19 cellular contexts compared by ENCODE assay signal in genomic region chr1:22030473-22030872, GRCh38. TPM values are rescaled to one million over a fixed set of nuclear protein-coding genes. Genes with fewer than 3 reads are reported as not detected.
A peak's percentile ranks its signal among the peaks of the same experiment; 100 is the strongest.
DNase-seq lines count a peak whose midpoint lies in the region; ATAC-seq and TF ChIP-seq lines count a peak whose summit lies in the region.
"Had no signal": no experiment of that assay in that cellular context is flagged by ENCODE, and none has a peak within 500 bp of the region (broad histone marks: within the 10 kb centered on the region; RNA-seq: fewer than 3 reads in every experiment).

No MANE protein-coding gene starts in this region.

- H3K4me1 Mint-ChIP-seq in CD4-positive, CD25-positive, alpha-beta regulatory T cell, result peaks cover 5 to 64% (median 29%) of the 10 kb centered on the region in 4 donors
- peaks cover 61% of the 10 kb centered on the region for H3K4me1 Mint-ChIP-seq in CD8-positive, alpha-beta T cell (ENCODE audit: low read depth)
- peaks cover 43% of the 10 kb centered on the region for H3K4me1 Mint-ChIP-seq in dendritic cell treated with granulocyte-macrophage colony-stimulating factor and Interleukin-4, amounts not matched to agents 40 ng/mL and 50 ng/mL, for 4 days (ENCODE audit: low read depth)
- H3K4me1 Mint-ChIP-seq in activated T-cell treated with anti-CD3 and anti-CD28 coated beads, Interleukin-2, amount 50 U/mL, for 72 hours (ENCODE audit: low read depth), result peaks cover 63% of the 10 kb centered on the region

- no peak for DNase-seq in CD4-positive, CD25-positive, alpha-beta regulatory T cell
- DNase-seq in CD8-positive, alpha-beta T cell, result no peak
- DNase-seq in UCSD-AML1 (lab: John Stamatoyannopoulos, UW; ENCODE audit: unreplicated experiment) (no peak), NCI-H524 treated with DMSO at 0.1 percent for 48 hours (lab: John Stamatoyannopoulos, UW) (no peak)
- DNase-seq in activated T-cell treated with anti-CD3 and anti-CD28 coated beads, Interleukin-2, amount 50 U/mL, for 72 hours, result no peak
- DNase-seq: DMS53, IMR-90, Kasumi-1, NCI-H2029, NCI-H2171 treated with DMSO at 0.1 percent for 48 hours, SHP77 treated with DMSO at 0.1 percent for 48 hours had no signal

- H3K79me2 ChIP-seq in parathyroid adenoma, result no peaks in the 10 kb centered on the region

- peaks cover 4% of the 10 kb centered on the region for H3K27me3 Mint-ChIP-seq in CD4-positive, CD25-positive, alpha-beta regulatory T cell
- H3K27me3 Mint-ChIP-seq in CD8-positive, alpha-beta T cell (ENCODE audit: low read depth), result no peaks in the 10 kb centered on the region
- H3K27me3 Mint-ChIP-seq in dendritic cell treated with granulocyte-macrophage colony-stimulating factor and Interleukin-4, amounts not matched to agents 40 ng/mL and 50 ng/mL, for 4 days, result no peaks in the 10 kb centered on the region
- H3K27me3 Mint-ChIP-seq in activated T-cell treated with anti-CD3 and anti-CD28 coated beads, Interleukin-2, amount 50 U/mL, for 72 hours (ENCODE audit: low read depth), result no peaks in the 10 kb centered on the region

- no peaks in the 10 kb centered on the region for H3K9me3 ChIP-seq in CD4-positive, CD25-positive, alpha-beta regulatory T cell (ENCODE audit: control insufficient read depth in 2 of 2, low read length in 2 of 2)
- H3K9me3 ChIP-seq in CD8-positive, alpha-beta T cell (ENCODE audit: low read length), result no peaks in the 10 kb centered on the region
- no peaks in the 10 kb centered on the region for H3K9me3 ChIP-seq in parathyroid adenoma (ENCODE audit: control insufficient read depth, low read length)
- H3K9me3 ChIP-seq: HAP-1 had no signal

- H3K27ac ChIP-seq in CD4-positive, CD25-positive, alpha-beta regulatory T cell (ENCODE audit: insufficient read depth, low read length, poor library complexity, severe bottlenecking), result no peak overlapping the region
- no peak overlapping the region for H3K27ac ChIP-seq in CD8-positive, alpha-beta T cell (ENCODE audit: low read depth, low read length)
- H3K27ac ChIP-seq in parathyroid adenoma, result no peak overlapping the region

- TF ChIP-seq CTCF in CD8-positive, alpha-beta T cell (IDR thresholded peaks at IDR 0.05), result no peak
- no peak for TF ChIP-seq CTCF in parathyroid adenoma (IDR thresholded peaks at IDR 0.05)

- no peaks in the 10 kb centered on the region for H3K27me3 ChIP-seq in CD4-positive, CD25-positive, alpha-beta regulatory T cell (ENCODE audit: control insufficient read depth, insufficient read depth, low read length)
- H3K27me3 ChIP-seq in CD8-positive, alpha-beta T cell (ENCODE audit: insufficient read depth, low read length), result no peaks in the 10 kb centered on the region
- H3K27me3 ChIP-seq in parathyroid adenoma (ENCODE audit: control insufficient read depth, insufficient read depth, low read length), result no peaks in the 10 kb centered on the region

- intact Hi-C loops in CD8-positive, alpha-beta T cell (cut with DNase I, micrococcal nuclease), result no loop called here
- intact Hi-C loops in dendritic cell treated with granulocyte-macrophage colony-stimulating factor and Interleukin-4, amounts not matched to agents 40 ng/mL and 50 ng/mL, for 4 days (cut with micrococcal nuclease), result no loop called here

- H3K36me3 Mint-ChIP-seq in CD4-positive, CD25-positive, alpha-beta regulatory T cell, result peaks cover 4% of the 10 kb centered on the region
- H3K36me3 Mint-ChIP-seq in CD8-positive, alpha-beta T cell, result peaks cover 30% of the 10 kb centered on the region
- peaks cover 14% of the 10 kb centered on the region for H3K36me3 Mint-ChIP-seq in dendritic cell treated with granulocyte-macrophage colony-stimulating factor and Interleukin-4, amounts not matched to agents 40 ng/mL and 50 ng/mL, for 4 days (ENCODE audit: low read depth)
- H3K36me3 Mint-ChIP-seq in activated T-cell treated with anti-CD3 and anti-CD28 coated beads, Interleukin-2, amount 50 U/mL, for 72 hours (ENCODE audit: insufficient read depth in 2 of 2), result peaks cover 3 to 5% of the 10 kb centered on the region in 2 donors

- CTCF ChIA-PET in CD8-positive, alpha-beta T cell (lab: Charles Lee), result interaction anchor here (0.8 to 1.9 kb wide), 4 partner anchors 9 to 75 kb away, joined by 3 to 9 read pairs (median 4); partner anchors contain the start of gene CDC42

- H3K4me3 Mint-ChIP-seq in CD4-positive, CD25-positive, alpha-beta regulatory T cell, result no peak overlapping the region
- H3K4me3 Mint-ChIP-seq in CD8-positive, alpha-beta T cell, result no peak overlapping the region
- no peak overlapping the region for H3K4me3 Mint-ChIP-seq in dendritic cell treated with granulocyte-macrophage colony-stimulating factor and Interleukin-4, amounts not matched to agents 40 ng/mL and 50 ng/mL, for 4 days
- H3K4me3 Mint-ChIP-seq in activated T-cell treated with anti-CD3 and anti-CD28 coated beads, Interleukin-2, amount 50 U/mL, for 72 hours, result no peak overlapping the region

- peaks cover 28% of the 10 kb centered on the region for H3K4me1 ChIP-seq in CD4-positive, CD25-positive, alpha-beta regulatory T cell (ENCODE audit: control insufficient read depth, insufficient read depth, low read length, poor library complexity, severe bottlenecking)
- H3K4me1 ChIP-seq in CD8-positive, alpha-beta T cell (ENCODE audit: insufficient read depth, low read length), result peaks cover 32% of the 10 kb centered on the region
- peaks cover 4% of the 10 kb centered on the region for H3K4me1 ChIP-seq in parathyroid adenoma

- no peaks in the 10 kb centered on the region for H3K36me3 ChIP-seq in CD4-positive, CD25-positive, alpha-beta regulatory T cell (ENCODE audit: control insufficient read depth, insufficient read depth, low read length)
- no peaks in the 10 kb centered on the region for H3K36me3 ChIP-seq in CD8-positive, alpha-beta T cell (ENCODE audit: insufficient read depth, low read length)
- no peaks in the 10 kb centered on the region for H3K36me3 ChIP-seq in parathyroid adenoma (ENCODE audit: control insufficient read depth, insufficient read depth, low read length)

- peak overlapping the region; percentile 23 for H3K4me2 ChIP-seq in parathyroid adenoma (ENCODE audit: low read length)

- no peak overlapping the region for H3K9ac ChIP-seq in parathyroid adenoma

- H2AFZ ChIP-seq in parathyroid adenoma, result no peak overlapping the region

- no peak for ATAC-seq in CD4-positive, CD25-positive, alpha-beta regulatory T cell (ENCODE audit: low read depth in 2 of 2)
- ATAC-seq in CD8-positive, alpha-beta T cell, result no peak
- ATAC-seq in activated T-cell treated with anti-CD3 and anti-CD28 coated beads, Interleukin-2, amount 50 U/mL, for 72 hours (replicated peaks in 1 of 2), result no peak
- ATAC-seq: Panc1 had no signal

- H3K27ac Mint-ChIP-seq in CD4-positive, CD25-positive, alpha-beta regulatory T cell, result peak overlapping the region in 2 of 3 donors; percentile 44 to 75
- H3K27ac Mint-ChIP-seq in CD8-positive, alpha-beta T cell, result peak overlapping the region; percentile 70
- peak overlapping the region; percentile 92 for H3K27ac Mint-ChIP-seq in dendritic cell treated with granulocyte-macrophage colony-stimulating factor and Interleukin-4, amounts not matched to agents 40 ng/mL and 50 ng/mL, for 4 days
- no peak overlapping the region for H3K27ac Mint-ChIP-seq in activated T-cell treated with anti-CD3 and anti-CD28 coated beads, Interleukin-2, amount 50 U/mL, for 72 hours

- no peaks in the 10 kb centered on the region for H3K9me3 Mint-ChIP-seq in CD4-positive, CD25-positive, alpha-beta regulatory T cell
- no peaks in the 10 kb centered on the region for H3K9me3 Mint-ChIP-seq in CD8-positive, alpha-beta T cell
- H3K9me3 Mint-ChIP-seq in dendritic cell treated with granulocyte-macrophage colony-stimulating factor and Interleukin-4, amounts not matched to agents 40 ng/mL and 50 ng/mL, for 4 days, result no peaks in the 10 kb centered on the region
- H3K9me3 Mint-ChIP-seq in activated T-cell treated with anti-CD3 and anti-CD28 coated beads, Interleukin-2, amount 50 U/mL, for 72 hours, result no peaks in the 10 kb centered on the region

- POLR2A ChIA-PET in CD8-positive, alpha-beta T cell (lab: Charles Lee), result interaction anchor here (1.5 to 2.3 kb wide), 2 partner anchors 9 to 10 kb away, joined by 5 to 8 read pairs; no protein-coding TSS in a partner anchor

- H3K4me3 ChIP-seq in CD4-positive, CD25-positive, alpha-beta regulatory T cell (ENCODE audit: low read depth, low read length), result no peak overlapping the region
- H3K4me3 ChIP-seq in CD8-positive, alpha-beta T cell (ENCODE audit: low read depth, low read length), result no peak overlapping the region
- H3K4me3 ChIP-seq in parathyroid adenoma (ENCODE audit: low read depth, low read length), result no peak overlapping the region
- H3K4me3 ChIP-seq: HAP-1 had no signal

RNA-seq across cellular contexts. Expression of gene CDC42, which starts 22.0 kb away (rescaled TPM):
- 376 TPM for total RNA-seq in CD4-positive, CD25-positive, alpha-beta regulatory T cell
- 100 to 1,000 TPM; 290 to 513 (median 434) TPM for polyA plus RNA-seq in CD4-positive, CD25-positive, alpha-beta regulatory T cell
- 100 to 1,000 TPM; 327 to 377 TPM for total RNA-seq in CD8-positive, alpha-beta T cell
- total RNA-seq in activated T-cell treated with anti-CD3 and anti-CD28 coated beads, Interleukin-2, amount 50 U/mL, for 72 hours, result 100 to 1,000 TPM; 292 to 349 TPM

RNA-seq across cellular contexts. Expression of gene CELA3A, which starts 29.0 kb away (rescaled TPM):
- not detected for total RNA-seq in CD4-positive, CD25-positive, alpha-beta regulatory T cell
- polyA plus RNA-seq in CD4-positive, CD25-positive, alpha-beta regulatory T cell, result not detected
- total RNA-seq in CD8-positive, alpha-beta T cell, result not detected
- not detected for total RNA-seq in activated T-cell treated with anti-CD3 and anti-CD28 coated beads, Interleukin-2, amount 50 U/mL, for 72 hours
- total RNA-seq: HT-29, IMR-90, NCI-H460 had no signal
- polyA plus RNA-seq: AG04450, BJ, IMR-90 had no signal

RNA-seq across cellular contexts. Expression of gene CELA3B, which starts 53.7 kb away (rescaled TPM):
- not detected for total RNA-seq in CD4-positive, CD25-positive, alpha-beta regulatory T cell
- polyA plus RNA-seq in CD4-positive, CD25-positive, alpha-beta regulatory T cell, result not detected
- not detected for total RNA-seq in CD8-positive, alpha-beta T cell
- total RNA-seq in activated T-cell treated with anti-CD3 and anti-CD28 coated beads, Interleukin-2, amount 50 U/mL, for 72 hours, result not detected
- total RNA-seq: IMR-90, NCI-H460 had no signal
- polyA plus RNA-seq: AG04450, BJ, IMR-90 had no signal
